In genomic region chr11:120871924-120872323, GRCh38 we compare ENCODE assay signal across 24 cellular contexts.
DNase-seq lines count a peak whose midpoint lies in the region; ATAC-seq, FAIRE-seq and TF ChIP-seq lines count a peak whose summit lies in the region.
"Had no signal": no experiment of that assay in that cellular context is flagged by ENCODE, and none has a peak within 500 bp of the region (broad histone marks: within the 10 kb centered on the region; RNA-seq: fewer than 3 reads in every experiment).

No MANE protein-coding gene starts in this region.

- TF ChIP-seq RAD21 in H1 (IDR thresholded peaks at IDR 0.05 in 1 of 2, conservative IDR thresholded peaks at IDR 0.05 in 1 of 2; ENCODE audit: low read depth in 2 of 2, low read length in 2 of 2), result no peak

- H3K9ac ChIP-seq in BLaER1 treated with 17β-estradiol and CSF1 and Interleukin-3, amounts not matched to agents 10 nM and 100 nM, result no peak overlapping the region
- no peak overlapping the region for H3K9ac ChIP-seq in H1 (replicated peaks in 1 of 4; ENCODE audit: extremely low read depth in 1 of 4, low read depth in 3 of 4, low read length in 3 of 4)
- H3K9ac ChIP-seq: GM23248 had no signal

- DNase-seq in NCI-H82 (lab: John Stamatoyannopoulos, UW), result peak; percentile 8
- DNase-seq in H1 (ENCODE audit: low read depth in 1 of 2, low spot score in 2 of 2), result no peak
- DNase-seq in islet precursor cell, result peak; percentile 57
- no peak for DNase-seq in activated CD8-positive, alpha-beta memory T cell treated with anti-CD3 and anti-CD28 coated beads, Interleukin-2, amount 50 U/mL, for 48 hours
- no peak for DNase-seq in nucleus accumbens (lab: John Stamatoyannopoulos, UW)
- DNase-seq: 8988T; ACHN; AML-193; BE2C; Caco-2; CD4-positive, CD25-positive, alpha-beta regulatory T cell; CD8-positive, alpha-beta T cell; DMS153; DND-41; GM23248; HCEC 1CT had no signal

- peak; percentile 55 for FAIRE-seq in H1 (lab: Jason Lieb, UNC)
- FAIRE-seq: A549, G401.6, GM12892, GM19239, H54 had no signal

- H2BK15ac ChIP-seq in H1 (ENCODE audit: low read length), result no peak overlapping the region

- no peak overlapping the region for H2AK5ac ChIP-seq in H1 (ENCODE audit: low read depth, low read length)

- H3K56ac ChIP-seq in H1 (replicated peaks; ENCODE audit: insufficient read length, low read depth, low read length), result no peak overlapping the region

- H4K91ac ChIP-seq in H1 (replicated peaks; ENCODE audit: insufficient read length, low read length), result no peak overlapping the region

- H3K18ac ChIP-seq in H1 (ENCODE audit: extremely low read depth, low read length), result no peak overlapping the region

- H2BK12ac ChIP-seq in H1 (ENCODE audit: low read depth, low read length), result no peak overlapping the region

- no peak overlapping the region for H3K4ac ChIP-seq in H1 (replicated peaks; ENCODE audit: insufficient read length, low read depth, low read length)

- H4K5ac ChIP-seq in H1 (ENCODE audit: insufficient read length, low read depth, low read length), result no peak overlapping the region

- peaks cover 0 to 33% (median 15%) of the 10 kb centered on the region in 11 experiments; a peak in 14 of 22 replicates for H3K27me3 ChIP-seq in BLaER1 treated with 17β-estradiol and CSF1 and Interleukin-3, amounts not matched to agents 10 nM and 100 nM
- H3K27me3 ChIP-seq in H1 (replicated peaks in 1 of 4; ENCODE audit: control insufficient read depth in 3 of 4, extremely low read depth in 1 of 4, insufficient read depth in 3 of 4, low read length in 3 of 4), result no peaks in the 10 kb centered on the region; a peak in 1 of 7 replicates
- H3K27me3 ChIP-seq: BE2C had no signal

- no peak overlapping the region for H3K27ac ChIP-seq in BLaER1 treated with 17β-estradiol and CSF1 and Interleukin-3, amounts not matched to agents 10 nM and 100 nM
- no peak overlapping the region for H3K27ac ChIP-seq in H1 (ENCODE audit: low read depth, low read length)
- H3K27ac ChIP-seq: A549, C4-2B, GM23248 had no signal

- no peak for ATAC-seq in GM18519 (IDR thresholded peaks at IDR 0.05; ENCODE audit: low FRiP score, unreplicated experiment)
- ATAC-seq: A549; CD8-positive, alpha-beta T cell had no signal

- peak overlapping the region in 7 of 11 experiments; percentile 23 to 96 (median 94); a peak in 14 of 22 replicates for H3K4me2 ChIP-seq in BLaER1 treated with 17β-estradiol and CSF1 and Interleukin-3, amounts not matched to agents 10 nM and 100 nM
- H3K4me2 ChIP-seq in H1 (ENCODE audit: insufficient read depth in 1 of 2, low read depth in 2 of 2, low read length in 2 of 2), result no peak overlapping the region
- H3K4me2 ChIP-seq: A549 had no signal

- no peak for TF ChIP-seq EP300 in H1 (IDR thresholded peaks at IDR 0.05; ENCODE audit: borderline replicate concordance in 1 of 2, low read depth in 2 of 2, low read length in 2 of 2)

- H3K14ac ChIP-seq in H1 (ENCODE audit: insufficient read length), result no peak overlapping the region

- 74% methylated on average over 2 of the region's 2 CpGs; no CpG with 5 or more reads in 1 of the 2 experiments for WGBS in H1 (ENCODE audit: extremely low coverage in 1 of 2, insufficient coverage in 1 of 2, insufficient read length in 1 of 2, insufficient replicate concordance in 2 of 2, low coverage in 1 of 2, low lambda C conversion rate in 2 of 2, missing lambda C conversion rate in 1 of 2), 2 experiments

- H3K23ac ChIP-seq in H1 (ENCODE audit: insufficient read length), result no peak overlapping the region

- POLR2A ChIA-PET in H1 (lab: Charles Lee; ENCODE audit: partially characterized antibody), result no interaction called here

- peaks cover 14 to 69% (median 58%) of the 10 kb centered on the region in 10 experiments for H3K4me1 ChIP-seq in BLaER1 treated with 17β-estradiol and CSF1 and Interleukin-3, amounts not matched to agents 10 nM and 100 nM
- no peaks in the 10 kb centered on the region; a peak in 1 of 7 replicates for H3K4me1 ChIP-seq in H1 (replicated peaks in 1 of 4; ENCODE audit: control insufficient read depth in 3 of 4, insufficient read depth in 4 of 4, low read length in 3 of 4)
- H3K4me1 ChIP-seq: A549, BE2C, Caco-2 had no signal

- H4K8ac ChIP-seq in H1 (ENCODE audit: extremely low read depth, insufficient read depth, low read length), result no peak overlapping the region

- peaks cover 0 to 3% (median 0%) of the 10 kb centered on the region in 11 experiments; a peak in 1 of 22 replicates for H4K20me1 ChIP-seq in BLaER1 treated with 17β-estradiol and CSF1 and Interleukin-3, amounts not matched to agents 10 nM and 100 nM
- peaks cover 0 to 3% of the 10 kb centered on the region in 2 experiments for H4K20me1 ChIP-seq in H1 (replicated peaks in 1 of 2; ENCODE audit: control insufficient read depth in 1 of 2, insufficient read depth in 2 of 2, low read length in 2 of 2)

- no peak overlapping the region for H2BK5ac ChIP-seq in H1 (ENCODE audit: low read depth, low read length)

- H2BK20ac ChIP-seq in H1 (ENCODE audit: low read length), result no peak overlapping the region

- H2AFZ ChIP-seq in H1 (ENCODE audit: low read length), result no peak overlapping the region
- H2AFZ ChIP-seq: GM23248 had no signal

- no peaks in the 10 kb centered on the region for H3K36me3 ChIP-seq in BLaER1 treated with 17β-estradiol and CSF1 and Interleukin-3, amounts not matched to agents 10 nM and 100 nM
- 0 out of 8 replicates have a peak, but pooled peaks cover 0 to 4% (median 0%) of the 10 kb centered on the region in 4 experiments for H3K36me3 ChIP-seq in H1 (ENCODE audit: control insufficient read depth in 2 of 4, insufficient read depth in 4 of 4, low read length in 3 of 4)
- H3K36me3 ChIP-seq: BE2C had no signal

- CTCF ChIA-PET in H1 (lab: Charles Lee; ENCODE audit: partially characterized antibody), result interaction anchor here (0.5 to 1.6 kb wide), 5 partner anchors 58 to 176 kb away, joined by 3 to 4 read pairs (median 3); no protein-coding TSS in a partner anchor

- H3K4me3 ChIP-seq in BLaER1 treated with 17β-estradiol and CSF1 and Interleukin-3, amounts not matched to agents 10 nM and 100 nM, result no peak overlapping the region
- no peak overlapping the region for H3K4me3 ChIP-seq in H1 (ENCODE audit: extremely low read depth in 1 of 4, insufficient read depth in 2 of 4, low read depth in 3 of 4, low read length in 4 of 4)
- H3K4me3 ChIP-seq: A549, GM23248 had no signal

- no peaks in the 10 kb centered on the region for H3K79me1 ChIP-seq in H1 (ENCODE audit: low read depth, low read length)

- no peaks in the 10 kb centered on the region for H3K79me2 ChIP-seq in H1 (ENCODE audit: control insufficient read depth in 1 of 2, insufficient read depth in 2 of 2, low read length in 2 of 2)

- TF ChIP-seq CTCF in H1 (IDR thresholded peaks at IDR 0.05; ENCODE audit: control extremely low read depth in 1 of 3, insufficient read depth in 1 of 3, low read depth in 1 of 3, low read length in 3 of 3), result no peak

- no peak overlapping the region for H2BK120ac ChIP-seq in H1 (replicated peaks; ENCODE audit: low read depth, low read length)

- H3K23me2 ChIP-seq in H1 (ENCODE audit: low read depth, low read length), result peaks cover 5% of the 10 kb centered on the region; the same call in 1 of the 2 replicates

- no peaks in the 10 kb centered on the region for H3K9me3 ChIP-seq in BLaER1 treated with 17β-estradiol and CSF1 and Interleukin-3, amounts not matched to agents 10 nM and 100 nM (replicated peaks in 1 of 11)
- H3K9me3 ChIP-seq in H1 (ENCODE audit: insufficient read depth in 2 of 2, low read depth in 1 of 2, low read length in 1 of 2), result no peaks in the 10 kb centered on the region
- H3K9me3 ChIP-seq: A549, BE2C, Caco-2 had no signal

- TF ChIP-seq POLR2A in H1 (IDR thresholded peaks at IDR 0.05; ENCODE audit: control extremely low read depth in 1 of 2, low read depth in 2 of 2, low read length in 2 of 2), result no peak

TF ChIP-seq in H1, 55 proteins besides CTCF, POLR2A, EP300 and RAD21:
- TF ChIP-seq PHF8 (conservative IDR thresholded peaks at IDR 0.05; ENCODE audit: low read depth, low read length), result no peak
- 0 out of 2 replicates have a peak, but pooled peaks have one; percentile 26 for TF ChIP-seq TCF12 (IDR thresholded peaks at IDR 0.05; ENCODE audit: low read depth, low read length)
- no peak for TF ChIP-seq MAFK (IDR thresholded peaks at IDR 0.05; ENCODE audit: low read depth, low read length)
- TF ChIP-seq ASH2L (IDR thresholded peaks at IDR 0.05; ENCODE audit: low read length), result no peak
- no peak for TF ChIP-seq SP4 (IDR thresholded peaks at IDR 0.05; ENCODE audit: low read length)
- no peak for TF ChIP-seq CREB1 (IDR thresholded peaks at IDR 0.05)
- no peak for TF ChIP-seq E2F6 (IDR thresholded peaks at IDR 0.05)
- no peak for TF ChIP-seq NRF1 (IDR thresholded peaks at IDR 0.05; ENCODE audit: low read depth, low read length)
- TF ChIP-seq CBX5 (IDR thresholded peaks at IDR 0.05; ENCODE audit: low read depth, low read length), result no peak
- TF ChIP-seq CTBP2 (IDR thresholded peaks at IDR 0.05; ENCODE audit: borderline replicate concordance, insufficient read depth, insufficient read length, low read length), result no peak
- peak; percentile 67 for TF ChIP-seq TEAD4 (IDR thresholded peaks at IDR 0.05; ENCODE audit: low read depth, low read length)
- no peak for TF ChIP-seq BACH1 (IDR thresholded peaks at IDR 0.05; ENCODE audit: low read length)
- no peak for TF ChIP-seq SP1 (IDR thresholded peaks at IDR 0.05; ENCODE audit: low read depth, low read length)
- no peak for TF ChIP-seq CEBPB (IDR thresholded peaks at IDR 0.05; ENCODE audit: low read depth, low read length)
- TF ChIP-seq RNF2 (IDR thresholded peaks at IDR 0.05; ENCODE audit: borderline replicate concordance, low read depth, low read length, missing control alignments, poor library complexity, severe bottlenecking), result no peak

Comparison
In these comparisons a context has a peak if more than half of its experiments do, and no peak if none do; other contexts are left out.
1. H3K4me2 ChIP-seq: peak in BLaER1 treated with 17β-estradiol and CSF1 and Interleukin-3, amounts not matched to agents 10 nM and 100 nM (7 of 11); none in H1 (0 of 2).
2. DNase-seq: peak in NCI-H82 (single experiment) and islet precursor cell (single experiment); none in H1 (0 of 2), activated CD8-positive, alpha-beta memory T cell treated with anti-CD3 and anti-CD28 coated beads, Interleukin-2, amount 50 U/mL, for 48 hours (single experiment) and nucleus accumbens (0 of 56).